18 cellular contexts compared by ENCODE assay signal in the genomic region with DNA sequence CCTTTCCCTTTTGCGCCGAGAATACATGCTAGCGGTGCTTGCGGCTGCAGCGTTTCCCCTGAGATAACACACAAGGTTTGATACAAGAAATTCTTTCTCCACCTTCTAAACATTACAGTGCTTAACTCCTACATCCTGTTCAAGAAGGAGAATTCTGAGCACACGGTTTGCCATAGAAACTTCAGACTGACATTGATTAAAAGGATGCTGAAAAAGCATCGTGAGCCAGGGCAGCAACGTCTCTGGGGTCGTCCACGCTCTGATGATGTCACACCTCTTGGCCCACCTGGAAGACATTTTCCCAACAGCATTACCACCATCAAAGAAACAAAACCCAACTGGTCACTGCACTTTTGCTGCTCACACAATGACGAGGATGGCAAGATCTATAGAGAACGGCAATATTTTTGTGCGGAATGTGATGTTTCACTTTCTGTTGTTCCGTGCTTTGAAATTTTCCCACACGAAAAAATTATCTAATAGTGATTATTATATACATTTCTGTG. TPM values are rescaled to one million over a fixed set of nuclear protein-coding genes. Genes with fewer than 3 reads are reported as not detected.
A peak's percentile ranks its signal among the peaks of the same experiment; 100 is the strongest.
DNase-seq lines count a peak whose midpoint lies in the region; ATAC-seq and TF ChIP-seq lines count a peak whose summit lies in the region.
"Had no signal": no experiment of that assay in that cellular context is flagged by ENCODE, and none has a peak within 500 bp of the region (broad histone marks: within the 10 kb centered on the region; RNA-seq: fewer than 3 reads in every experiment).

No MANE protein-coding gene starts in this region.

- H3K79me2 ChIP-seq in GM23338 (replicated peaks; ENCODE audit: insufficient read depth): no peaks in the 10 kb centered on the region

- no peak for TF ChIP-seq CTCF in GM23338 (conservative IDR thresholded peaks at IDR 0.05; ENCODE audit: low read depth in 2 of 2)

- no peak overlapping the region for H3K4me2 ChIP-seq in GM23338

- no peaks in the 10 kb centered on the region for H3K36me3 Mint-ChIP-seq in activated CD4-positive, alpha-beta T cell treated with anti-CD3 and anti-CD28 coated beads for 36 hours (ENCODE audit: low read depth)
- no peaks in the 10 kb centered on the region for H3K36me3 Mint-ChIP-seq in GM23338 (ENCODE audit: low read depth)
- no peaks in the 10 kb centered on the region for H3K36me3 Mint-ChIP-seq in activated T-helper 2 cell treated with anti-CD3 and anti-CD28 coated beads, Interferon-gamma antibody, Interleukin-2, Interleukin-4, amounts not matched to agents 10 μg/mL and 5 μg/mL and 100 μg/mL, durations not matched to agents 14 hours and 24 hours and 36 hours (ENCODE audit: low read depth)
- no peaks in the 10 kb centered on the region for H3K36me3 Mint-ChIP-seq in natural killer cell treated with Interleukin-12 subunit alpha and Interleukin-12 subunit beta and Interleukin-15 and Interleukin-18, amount 100 ng/mL, for 72 hours

- no peaks in the 10 kb centered on the region for H4K20me1 ChIP-seq in GM23338 (replicated peaks; ENCODE audit: insufficient read depth)

- peak overlapping the region; percentile 40 for H3K27ac Mint-ChIP-seq in activated CD4-positive, alpha-beta T cell treated with anti-CD3 and anti-CD28 coated beads for 36 hours
- H3K27ac Mint-ChIP-seq in GM23338: no peak overlapping the region
- H3K27ac Mint-ChIP-seq in activated T-helper 2 cell treated with anti-CD3 and anti-CD28 coated beads, Interferon-gamma antibody, Interleukin-2, Interleukin-4, amounts not matched to agents 10 μg/mL and 5 μg/mL and 100 μg/mL, durations not matched to agents 14 hours and 24 hours and 36 hours: peak overlapping the region; percentile 12
- H3K27ac Mint-ChIP-seq in natural killer cell treated with Interleukin-12 subunit alpha and Interleukin-12 subunit beta and Interleukin-15 and Interleukin-18, amount 100 ng/mL, for 72 hours: peak overlapping the region; percentile 4 to 95
- H3K27ac Mint-ChIP-seq: progenitor cell of endocrine pancreas had no signal

- no peak for DNase-seq in activated CD4-positive, alpha-beta T cell treated with anti-CD3 and anti-CD28 coated beads for 36 hours
- no peak for DNase-seq in activated CD4-positive, alpha-beta T cell treated with anti-CD3 and anti-CD28 coated beads, Interleukin-2, amount 50 U/mL, for 1 hour
- DNase-seq in GM23338 (ENCODE audit: low spot score) (no peak), NCI-H1694 (lab: John Stamatoyannopoulos, UW) (no peak), GF-D8 (lab: John Stamatoyannopoulos, UW) (no peak), MV-4-11 (lab: John Stamatoyannopoulos, UW) (no peak)
- no peak for DNase-seq in activated T-helper 2 cell treated with anti-CD3 and anti-CD28 coated beads, Interferon-gamma antibody, Interleukin-2, Interleukin-4, amounts not matched to agents 10 μg/mL and 5 μg/mL and 100 μg/mL, durations not matched to agents 14 hours and 24 hours and 36 hours (ENCODE audit: low spot score)
- DNase-seq in natural killer cell treated with Interleukin-12 subunit alpha and Interleukin-12 subunit beta and Interleukin-15 and Interleukin-18, amount 100 ng/mL, for 72 hours (ENCODE audit: low spot score): no peak
- DNase-seq: NCI-H774; stimulated activated CD4-positive, alpha-beta T cell treated with anti-CD3 and anti-CD28 coated beads, Interleukin-12 subunit alpha, Interleukin-12 subunit beta, amount 100 ng/mL, for 4 hours had no signal

- H3F3A ChIP-seq in GM23338 (replicated peaks; ENCODE audit: low read depth): no peaks in the 10 kb centered on the region

- H3K36me3 ChIP-seq in GM23338 (ENCODE audit: insufficient read depth): no peaks in the 10 kb centered on the region
- H3K36me3 ChIP-seq: gastroesophageal sphincter, HAP-1 had no signal

- peak overlapping the region; percentile 72 for H3K4me3 Mint-ChIP-seq in activated CD4-positive, alpha-beta T cell treated with anti-CD3 and anti-CD28 coated beads for 36 hours
- no peak overlapping the region for H3K4me3 Mint-ChIP-seq in GM23338
- peak overlapping the region; percentile 64 for H3K4me3 Mint-ChIP-seq in activated T-helper 2 cell treated with anti-CD3 and anti-CD28 coated beads, Interferon-gamma antibody, Interleukin-2, Interleukin-4, amounts not matched to agents 10 μg/mL and 5 μg/mL and 100 μg/mL, durations not matched to agents 14 hours and 24 hours and 36 hours (ENCODE audit: low read depth)
- H3K4me3 Mint-ChIP-seq in natural killer cell treated with Interleukin-12 subunit alpha and Interleukin-12 subunit beta and Interleukin-15 and Interleukin-18, amount 100 ng/mL, for 72 hours: peak overlapping the region; percentile 72

- CTCF ChIA-PET in activated CD4-positive, alpha-beta T cell treated with anti-CD3 and anti-CD28 coated beads for 36 hours (lab: Charles Lee): no interaction called here

- no peaks in the 10 kb centered on the region for H3K27me3 ChIP-seq in GM23338 (ENCODE audit: insufficient read depth)

- no peak overlapping the region for H3K4me3 ChIP-seq in GM23338
- H3K4me3 ChIP-seq: gastroesophageal sphincter, HAP-1 had no signal

- H3K9me3 Mint-ChIP-seq in activated CD4-positive, alpha-beta T cell treated with anti-CD3 and anti-CD28 coated beads for 36 hours (ENCODE audit: low read depth): no peaks in the 10 kb centered on the region
- peaks cover 5% of the 10 kb centered on the region; the same call in 2 of the 3 replicates for H3K9me3 Mint-ChIP-seq in GM23338
- no peaks in the 10 kb centered on the region for H3K9me3 Mint-ChIP-seq in activated T-helper 2 cell treated with anti-CD3 and anti-CD28 coated beads, Interferon-gamma antibody, Interleukin-2, Interleukin-4, amounts not matched to agents 10 μg/mL and 5 μg/mL and 100 μg/mL, durations not matched to agents 14 hours and 24 hours and 36 hours
- H3K9me3 Mint-ChIP-seq in natural killer cell treated with Interleukin-12 subunit alpha and Interleukin-12 subunit beta and Interleukin-15 and Interleukin-18, amount 100 ng/mL, for 72 hours: no peaks in the 10 kb centered on the region

- ATAC-seq in activated CD4-positive, alpha-beta T cell treated with anti-CD3 and anti-CD28 coated beads for 36 hours: no peak
- ATAC-seq in GM23338: no peak
- ATAC-seq in natural killer cell treated with Interleukin-12 subunit alpha and Interleukin-12 subunit beta and Interleukin-15 and Interleukin-18, amount 100 ng/mL, for 72 hours: no peak
- ATAC-seq: gastroesophageal sphincter, SK-N-SH treated with all-trans-retinoic acid at 6 μM for 48 hours had no signal

- H3K27me3 Mint-ChIP-seq in activated CD4-positive, alpha-beta T cell treated with anti-CD3 and anti-CD28 coated beads for 36 hours: no peaks in the 10 kb centered on the region
- H3K27me3 Mint-ChIP-seq in GM23338 (ENCODE audit: insufficient read depth, low read depth, poor library complexity): peaks cover 3% of the 10 kb centered on the region
- H3K27me3 Mint-ChIP-seq in activated T-helper 2 cell treated with anti-CD3 and anti-CD28 coated beads, Interferon-gamma antibody, Interleukin-2, Interleukin-4, amounts not matched to agents 10 μg/mL and 5 μg/mL and 100 μg/mL, durations not matched to agents 14 hours and 24 hours and 36 hours (ENCODE audit: low read depth): no peaks in the 10 kb centered on the region
- H3K27me3 Mint-ChIP-seq in natural killer cell treated with Interleukin-12 subunit alpha and Interleukin-12 subunit beta and Interleukin-15 and Interleukin-18, amount 100 ng/mL, for 72 hours: no peaks in the 10 kb centered on the region

- H3K27ac ChIP-seq in GM23338 (ENCODE audit: low read depth): no peak overlapping the region
- H3K27ac ChIP-seq: 22Rv1, C4-2B, gastroesophageal sphincter had no signal

- POLR2A ChIA-PET in activated CD4-positive, alpha-beta T cell treated with anti-CD3 and anti-CD28 coated beads for 36 hours (lab: Charles Lee): no interaction called here

- H3K4me1 ChIP-seq in GM23338 (ENCODE audit: insufficient read depth): no peaks in the 10 kb centered on the region
- H3K4me1 ChIP-seq: gastroesophageal sphincter, HAP-1 had no signal

- peaks cover 11% of the 10 kb centered on the region for H3K4me1 Mint-ChIP-seq in activated CD4-positive, alpha-beta T cell treated with anti-CD3 and anti-CD28 coated beads for 36 hours
- peaks cover 2% of the 10 kb centered on the region; the same call in 1 of the 3 replicates for H3K4me1 Mint-ChIP-seq in GM23338
- H3K4me1 Mint-ChIP-seq in activated T-helper 2 cell treated with anti-CD3 and anti-CD28 coated beads, Interferon-gamma antibody, Interleukin-2, Interleukin-4, amounts not matched to agents 10 μg/mL and 5 μg/mL and 100 μg/mL, durations not matched to agents 14 hours and 24 hours and 36 hours (ENCODE audit: low read depth): peaks cover 24% of the 10 kb centered on the region
- H3K4me1 Mint-ChIP-seq in natural killer cell treated with Interleukin-12 subunit alpha and Interleukin-12 subunit beta and Interleukin-15 and Interleukin-18, amount 100 ng/mL, for 72 hours (ENCODE audit: low read depth in 2 of 2): peaks cover 34 to 50% of the 10 kb centered on the region in 2 donors

- intact Hi-C loops in activated CD4-positive, alpha-beta T cell treated with anti-CD3 and anti-CD28 coated beads for 36 hours (cut with DNase I, micrococcal nuclease): no loop called here
- intact Hi-C loops in activated T-helper 2 cell treated with anti-CD3 and anti-CD28 coated beads, Interferon-gamma antibody, Interleukin-2, Interleukin-4, amounts not matched to agents 10 μg/mL and 5 μg/mL and 100 μg/mL, durations not matched to agents 14 hours and 24 hours and 36 hours (cut with micrococcal nuclease): no loop called here

- peak overlapping the region; percentile 72 for H2AFZ ChIP-seq in GM23338

- peaks cover 2% of the 10 kb centered on the region; the same call in 1 of the 2 replicates for H3K9me2 ChIP-seq in GM23338 (ENCODE audit: insufficient read depth)

TF ChIP-seq in GM23338, 12 proteins besides CTCF, POLR2A, EP300 and RAD21 (continues in another document):
- no peak for TF ChIP-seq NANOG (IDR thresholded peaks at IDR 0.05; ENCODE audit: borderline replicate concordance)

RNA-seq across cellular contexts. Expression of a gene that starts 26.9 kb away (rescaled TPM):
- total RNA-seq in activated CD4-positive, alpha-beta T cell treated with anti-CD3 and anti-CD28 coated beads for 36 hours: not detected
- total RNA-seq in GM23338 (2014; rRNA removed; shearing (Covaris generic)): not detected in 2 replicates
- not detected in 2 replicates for polyA plus RNA-seq in GM23338 (2016; fragmentation: Nextera tagmentation; extraction: Ambion mirVana)
- total RNA-seq in activated T-helper 2 cell treated with anti-CD3 and anti-CD28 coated beads, Interferon-gamma antibody, Interleukin-2, Interleukin-4, amounts not matched to agents 10 μg/mL and 5 μg/mL and 100 μg/mL, durations not matched to agents 14 hours and 24 hours and 36 hours: not detected in 2 replicates
- not detected for total RNA-seq in natural killer cell treated with Interleukin-12 subunit alpha and Interleukin-12 subunit beta and Interleukin-15 and Interleukin-18, amount 100 ng/mL, for 72 hours
- total RNA-seq: chondrocyte, liver had no signal
- polyA plus RNA-seq: liver had no signal

RNA-seq across cellular contexts. Expression of a gene that starts 48.4 kb away (rescaled TPM):
- not detected for total RNA-seq in activated CD4-positive, alpha-beta T cell treated with anti-CD3 and anti-CD28 coated beads for 36 hours
- total RNA-seq in GM23338 (2014; rRNA removed; shearing (Covaris generic)): not detected in 2 replicates
- polyA plus RNA-seq in GM23338 (2016; fragmentation: Nextera tagmentation; extraction: Ambion mirVana): not detected in 2 replicates
- total RNA-seq in activated T-helper 2 cell treated with anti-CD3 and anti-CD28 coated beads, Interferon-gamma antibody, Interleukin-2, Interleukin-4, amounts not matched to agents 10 μg/mL and 5 μg/mL and 100 μg/mL, durations not matched to agents 14 hours and 24 hours and 36 hours: not detected in 2 replicates
- under 1 TPM in 1 of 2 donors, not detected in 1; 0.76 TPM for total RNA-seq in natural killer cell treated with Interleukin-12 subunit alpha and Interleukin-12 subunit beta and Interleukin-15 and Interleukin-18, amount 100 ng/mL, for 72 hours
- total RNA-seq: chondrocyte, gastroesophageal sphincter, liver had no signal
